ENCODE assay signal across 1 cellular context in genomic region chr1:61338899-61339298, GRCh38.
TF ChIP-seq lines count a peak whose summit lies in the region.

No MANE protein-coding gene starts in this region.

TF ChIP-seq in HepG2, 621 proteins besides CTCF, POLR2A, EP300 and RAD21 (continued from another document and continues in another):
- TF ChIP-seq NFIC (IDR thresholded peaks at IDR 0.05; ENCODE audit: low read length) (peak; percentile 77), NFKB2 (CRISPR knock-in tag; IDR thresholded peaks at IDR 0.05; ENCODE audit: borderline replicate concordance) (no peak), ZNF333 (CRISPR knock-in tag; IDR thresholded peaks at IDR 0.05; ENCODE audit: borderline replicate concordance) (no peak), ZNF713 (CRISPR knock-in tag; IDR thresholded peaks at IDR 0.05) (no peak), HMGA1 (CRISPR knock-in tag; conservative IDR thresholded peaks at IDR 0.05) (no peak), ELF1 (CRISPR knock-in tag; IDR thresholded peaks at IDR 0.05) (no peak), SP140L (CRISPR knock-in tag; IDR thresholded peaks at IDR 0.05; ENCODE audit: borderline replicate concordance) (0 out of 2 replicates have a peak, but pooled peaks have one; percentile 40), MTA3 (CRISPR knock-in tag; IDR thresholded peaks at IDR 0.05) (no peak), REPIN1 (CRISPR knock-in tag; IDR thresholded peaks at IDR 0.05; ENCODE audit: borderline replicate concordance, low read depth) (no peak), HBP1 (CRISPR knock-in tag; IDR thresholded peaks at IDR 0.05; ENCODE audit: low read depth) (peak; percentile 58; the same call in 1 of the 2 replicates), SALL2 (CRISPR knock-in tag; IDR thresholded peaks at IDR 0.05) (no peak), KAT2B (IDR thresholded peaks at IDR 0.05; ENCODE audit: borderline replicate concordance, low read depth, low read length) (peak; percentile 68), ZNF547 (CRISPR knock-in tag; IDR thresholded peaks at IDR 0.05) (no peak), THRA (CRISPR knock-in tag; IDR thresholded peaks at IDR 0.05; ENCODE audit: borderline replicate concordance) (no peak; the same call in 1 of the 2 replicates), FOXK2 (IDR thresholded peaks at IDR 0.05) (no peak), ATAD3A (CRISPR knock-in tag; IDR thresholded peaks at IDR 0.05) (no peak), HOXA9 (CRISPR knock-in tag; IDR thresholded peaks at IDR 0.05; ENCODE audit: borderline replicate concordance) (no peak), ARID4A (CRISPR knock-in tag; IDR thresholded peaks at IDR 0.05; ENCODE audit: borderline replicate concordance) (no peak), BCL6 (CRISPR knock-in tag; IDR thresholded peaks at IDR 0.05) (peak; percentile 81), REL (CRISPR knock-in tag; conservative IDR thresholded peaks at IDR 0.05) (no peak), ZNF510 (CRISPR knock-in tag; IDR thresholded peaks at IDR 0.05; ENCODE audit: low read depth) (no peak), ZNF841 (CRISPR knock-in tag; IDR thresholded peaks at IDR 0.05; ENCODE audit: borderline replicate concordance) (no peak), NAIF1 (CRISPR knock-in tag; IDR thresholded peaks at IDR 0.05; ENCODE audit: borderline replicate concordance) (no peak), GTF3A (CRISPR knock-in tag; conservative IDR thresholded peaks at IDR 0.05) (no peak), PITX1 (CRISPR knock-in tag; IDR thresholded peaks at IDR 0.05) (no peak), HOXA3 (CRISPR knock-in tag; IDR thresholded peaks at IDR 0.05) (peak; percentile 57; the same call in 1 of the 2 replicates), TP53 (CRISPR knock-in tag; conservative IDR thresholded peaks at IDR 0.05) (no peak), ZGPAT (CRISPR knock-in tag; IDR thresholded peaks at IDR 0.05) (peak; percentile 63; the same call in 1 of the 2 replicates), TMF1 (CRISPR knock-in tag; IDR thresholded peaks at IDR 0.05; ENCODE audit: low read depth) (no peak), ZBTB14 (CRISPR knock-in tag; IDR thresholded peaks at IDR 0.05) (no peak), ZBTB44 (CRISPR knock-in tag; IDR thresholded peaks at IDR 0.05) (no peak), ZNF331 (CRISPR knock-in tag; IDR thresholded peaks at IDR 0.05) (peak; percentile 32; the same call in 1 of the 2 replicates), BRF2 (CRISPR knock-in tag; IDR thresholded peaks at IDR 0.05) (no peak), ZSCAN31 (CRISPR knock-in tag; IDR thresholded peaks at IDR 0.05; ENCODE audit: low read depth) (no peak)
- TF ChIP-seq, protein P1, sequence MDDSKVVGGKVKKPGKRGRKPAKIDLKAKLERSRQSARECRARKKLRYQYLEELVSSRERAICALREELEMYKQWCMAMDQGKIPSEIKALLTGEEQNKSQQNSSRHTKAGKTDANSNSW (CRISPR knock-in tag; IDR thresholded peaks at IDR 0.05; ENCODE audit: borderline replicate concordance), result no peak
- TF ChIP-seq, protein P2, sequence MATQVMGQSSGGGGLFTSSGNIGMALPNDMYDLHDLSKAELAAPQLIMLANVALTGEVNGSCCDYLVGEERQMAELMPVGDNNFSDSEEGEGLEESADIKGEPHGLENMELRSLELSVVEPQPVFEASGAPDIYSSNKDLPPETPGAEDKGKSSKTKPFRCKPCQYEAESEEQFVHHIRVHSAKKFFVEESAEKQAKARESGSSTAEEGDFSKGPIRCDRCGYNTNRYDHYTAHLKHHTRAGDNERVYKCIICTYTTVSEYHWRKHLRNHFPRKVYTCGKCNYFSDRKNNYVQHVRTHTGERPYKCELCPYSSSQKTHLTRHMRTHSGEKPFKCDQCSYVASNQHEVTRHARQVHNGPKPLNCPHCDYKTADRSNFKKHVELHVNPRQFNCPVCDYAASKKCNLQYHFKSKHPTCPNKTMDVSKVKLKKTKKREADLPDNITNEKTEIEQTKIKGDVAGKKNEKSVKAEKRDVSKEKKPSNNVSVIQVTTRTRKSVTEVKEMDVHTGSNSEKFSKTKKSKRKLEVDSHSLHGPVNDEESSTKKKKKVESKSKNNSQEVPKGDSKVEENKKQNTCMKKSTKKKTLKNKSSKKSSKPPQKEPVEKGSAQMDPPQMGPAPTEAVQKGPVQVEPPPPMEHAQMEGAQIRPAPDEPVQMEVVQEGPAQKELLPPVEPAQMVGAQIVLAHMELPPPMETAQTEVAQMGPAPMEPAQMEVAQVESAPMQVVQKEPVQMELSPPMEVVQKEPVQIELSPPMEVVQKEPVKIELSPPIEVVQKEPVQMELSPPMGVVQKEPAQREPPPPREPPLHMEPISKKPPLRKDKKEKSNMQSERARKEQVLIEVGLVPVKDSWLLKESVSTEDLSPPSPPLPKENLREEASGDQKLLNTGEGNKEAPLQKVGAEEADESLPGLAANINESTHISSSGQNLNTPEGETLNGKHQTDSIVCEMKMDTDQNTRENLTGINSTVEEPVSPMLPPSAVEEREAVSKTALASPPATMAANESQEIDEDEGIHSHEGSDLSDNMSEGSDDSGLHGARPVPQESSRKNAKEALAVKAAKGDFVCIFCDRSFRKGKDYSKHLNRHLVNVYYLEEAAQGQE (IDR thresholded peaks at IDR 0.05; ENCODE audit: borderline replicate concordance in 1 of 2, low read depth in 1 of 2, low read length in 2 of 2), result no peak
- TF ChIP-seq, protein P3, sequence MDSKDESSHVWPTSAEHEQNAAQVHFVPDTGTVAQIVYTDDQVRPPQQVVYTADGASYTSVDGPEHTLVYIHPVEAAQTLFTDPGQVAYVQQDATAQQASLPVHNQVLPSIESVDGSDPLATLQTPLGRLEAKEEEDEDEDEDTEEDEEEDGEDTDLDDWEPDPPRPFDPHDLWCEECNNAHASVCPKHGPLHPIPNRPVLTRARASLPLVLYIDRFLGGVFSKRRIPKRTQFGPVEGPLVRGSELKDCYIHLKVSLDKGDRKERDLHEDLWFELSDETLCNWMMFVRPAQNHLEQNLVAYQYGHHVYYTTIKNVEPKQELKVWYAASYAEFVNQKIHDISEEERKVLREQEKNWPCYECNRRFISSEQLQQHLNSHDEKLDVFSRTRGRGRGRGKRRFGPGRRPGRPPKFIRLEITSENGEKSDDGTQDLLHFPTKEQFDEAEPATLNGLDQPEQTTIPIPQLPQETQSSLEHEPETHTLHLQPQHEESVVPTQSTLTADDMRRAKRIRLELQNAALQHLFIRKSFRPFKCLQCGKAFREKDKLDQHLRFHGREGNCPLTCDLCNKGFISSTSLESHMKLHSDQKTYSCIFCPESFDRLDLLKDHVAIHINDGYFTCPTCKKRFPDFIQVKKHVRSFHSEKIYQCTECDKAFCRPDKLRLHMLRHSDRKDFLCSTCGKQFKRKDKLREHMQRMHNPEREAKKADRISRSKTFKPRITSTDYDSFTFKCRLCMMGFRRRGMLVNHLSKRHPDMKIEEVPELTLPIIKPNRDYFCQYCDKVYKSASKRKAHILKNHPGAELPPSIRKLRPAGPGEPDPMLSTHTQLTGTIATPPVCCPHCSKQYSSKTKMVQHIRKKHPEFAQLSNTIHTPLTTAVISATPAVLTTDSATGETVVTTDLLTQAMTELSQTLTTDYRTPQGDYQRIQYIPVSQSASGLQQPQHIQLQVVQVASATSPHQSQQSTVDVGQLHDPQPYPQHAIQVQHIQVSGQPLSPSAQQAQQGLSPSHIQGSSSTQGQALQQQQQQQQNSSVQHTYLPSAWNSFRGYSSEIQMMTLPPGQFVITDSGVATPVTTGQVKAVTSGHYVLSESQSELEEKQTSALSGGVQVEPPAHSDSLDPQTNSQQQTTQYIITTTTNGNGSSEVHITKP (CRISPR knock-in tag; IDR thresholded peaks at IDR 0.05; ENCODE audit: low read depth), result no peak
